In the genomic region with DNA sequence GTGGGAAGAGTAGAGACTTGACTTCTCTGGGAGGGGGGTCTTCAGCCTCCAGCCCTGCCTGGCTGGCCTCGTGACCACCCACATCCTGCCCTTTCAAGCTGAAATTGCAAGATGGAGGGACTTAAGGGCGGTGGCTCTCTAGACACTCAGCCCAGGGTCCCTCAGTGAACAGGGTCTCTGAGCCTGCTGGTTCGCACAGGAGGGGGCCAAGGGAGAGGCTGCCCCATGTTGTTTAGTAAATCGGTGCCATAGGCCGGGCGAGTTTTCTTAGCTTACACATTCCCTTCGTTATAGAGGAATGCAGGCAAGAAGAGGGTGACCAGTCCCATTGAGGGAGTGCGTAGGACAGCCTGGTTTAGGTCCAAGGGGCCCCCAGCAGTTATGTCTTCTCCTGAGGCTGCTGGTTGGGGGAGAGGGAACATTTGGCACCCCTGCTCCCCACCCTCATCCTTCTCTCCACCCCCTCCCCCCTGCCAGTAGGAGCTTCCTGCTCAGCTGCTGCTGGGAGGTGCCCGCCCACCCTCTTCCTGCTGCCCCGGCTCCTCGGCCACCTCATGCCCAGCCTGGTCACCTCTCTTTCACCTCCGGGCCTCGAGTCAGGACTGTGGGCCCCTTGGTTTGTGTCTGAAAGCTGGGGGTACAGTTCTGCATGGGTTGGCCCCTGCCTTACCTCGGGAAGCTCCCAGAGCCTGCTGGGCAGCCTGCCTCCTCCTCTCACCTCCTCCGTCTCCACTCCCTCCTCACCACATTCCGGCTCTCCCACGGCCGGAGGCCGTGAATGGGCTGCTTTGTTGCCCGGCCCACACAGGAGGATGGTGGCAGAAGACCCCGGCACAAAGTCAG, we compare ENCODE assay signal across 9 cellular contexts. TPM values are rescaled to one million over a fixed set of nuclear protein-coding genes. Genes with fewer than 3 reads are reported as not detected.
A peak's percentile ranks its signal among the peaks of the same experiment; 100 is the strongest.
DNase-seq lines count a peak whose midpoint lies in the region; ATAC-seq and TF ChIP-seq lines count a peak whose summit lies in the region.
"Had no signal": no experiment of that assay in that cellular context is flagged by ENCODE, and none has a peak within 500 bp of the region (broad histone marks: within the 10 kb centered on the region; RNA-seq: fewer than 3 reads in every experiment).

No MANE protein-coding gene starts in this region.

- no peak overlapping the region for H2BK15ac ChIP-seq in neuronal stem cell (ENCODE audit: low read length)

- H3K18ac ChIP-seq in neuronal stem cell (ENCODE audit: low read length) = peak overlapping the region; percentile 77

- H3K4me1 ChIP-seq in BLaER1 treated with 17β-estradiol and CSF1 and Interleukin-3, amounts not matched to agents 10 nM and 100 nM = peaks cover 63 to 70% (median 67%) of the 10 kb centered on the region in 10 experiments
- H3K4me1 ChIP-seq in OCI-LY7 (ENCODE audit: insufficient read depth, low read length, poor library complexity, severe bottlenecking) = peaks cover 22% of the 10 kb centered on the region
- peaks cover 16 to 18% of the 10 kb centered on the region in 2 donors for H3K4me1 ChIP-seq in neuronal stem cell (ENCODE audit: control insufficient read depth in 2 of 2, insufficient read depth in 1 of 2, low read depth in 1 of 2, low read length in 2 of 2)

- H3K9ac ChIP-seq in BLaER1 treated with 17β-estradiol and CSF1 and Interleukin-3, amounts not matched to agents 10 nM and 100 nM = peak overlapping the region; percentile 53 to 98 (median 91)
- H3K9ac ChIP-seq in neuronal stem cell (ENCODE audit: low read depth, low read length, poor library complexity) = no peak overlapping the region

- BruUV-seq in OCI-LY7 (replicated peaks; lab: Mats Ljungman, UMichigan) = no TSS peak

- TF ChIP-seq CTCF in OCI-LY7 (conservative IDR thresholded peaks at IDR 0.05; ENCODE audit: low read length) = no peak

- peak overlapping the region; percentile 13 to 92 (median 68); a peak in 20 of 22 replicates for H3K27ac ChIP-seq in BLaER1 treated with 17β-estradiol and CSF1 and Interleukin-3, amounts not matched to agents 10 nM and 100 nM
- no peak overlapping the region for H3K27ac ChIP-seq in OCI-LY7 (ENCODE audit: low read depth, low read length, poor library complexity, severe bottlenecking)
- no peak overlapping the region for H3K27ac ChIP-seq in neuronal stem cell (replicated peaks; ENCODE audit: low read length)

- H2AK5ac ChIP-seq in neuronal stem cell (ENCODE audit: low read depth, low read length) = peak overlapping the region; percentile 89

- H3K79me2 ChIP-seq in OCI-LY7 (ENCODE audit: insufficient read depth, low read depth, low read length) = peaks cover 7% of the 10 kb centered on the region; the same call in 1 of the 2 replicates

- H3K36me3 ChIP-seq in BLaER1 treated with 17β-estradiol and CSF1 and Interleukin-3, amounts not matched to agents 10 nM and 100 nM = peaks cover 33 to 58% (median 48%) of the 10 kb centered on the region in 11 experiments
- H3K36me3 ChIP-seq in OCI-LY7 (ENCODE audit: insufficient read depth, low read length) (peaks cover 36% of the 10 kb centered on the region; the same call in 1 of the 2 replicates), neuronal stem cell (replicated peaks in 1 of 2; ENCODE audit: control insufficient read depth in 2 of 2, insufficient read depth in 2 of 2, low read length in 2 of 2) (peaks cover 0 to 11% of the 10 kb centered on the region in 2 donors)

- DNase-seq in OCI-LY7 (ENCODE audit: low spot score) (no peak), ecto neural progenitor cell (ENCODE audit: low spot score) (peak; percentile 63), neuronal stem cell (ENCODE audit: low spot score) (no peak), NCI-H2227 treated with DMSO at 0.1 percent for 48 hours (lab: John Stamatoyannopoulos, UW) (no peak), germinal center (ENCODE audit: low spot score) (no peak), NCI-H82 (lab: John Stamatoyannopoulos, UW) (no peak)
- DNase-seq: activated CD4-positive, alpha-beta T cell treated with anti-CD3 and anti-CD28 coated beads for 48 hours had no signal

- peak overlapping the region; percentile 38 for H4K91ac ChIP-seq in neuronal stem cell (ENCODE audit: low read depth, low read length, poor library complexity)

- intact Hi-C loops in OCI-LY7 (cut with micrococcal nuclease; ENCODE audit: unreplicated experiment) = no loop called here

- H2AFZ ChIP-seq in OCI-LY7 (ENCODE audit: low read length) (no peak overlapping the region), neuronal stem cell (ENCODE audit: low read length) (no peak overlapping the region)

- peak overlapping the region in 6 of 10 experiments; percentile 17 to 96 (median 92); a peak in 8 of 20 replicates for H3K4me3 ChIP-seq in BLaER1 treated with 17β-estradiol and CSF1 and Interleukin-3, amounts not matched to agents 10 nM and 100 nM
- H3K4me3 ChIP-seq in OCI-LY7 (ENCODE audit: low read depth, low read length, poor library complexity, severe bottlenecking) (no peak overlapping the region), neuronal stem cell (ENCODE audit: low read length in 2 of 2) (no peak overlapping the region)

- WGBS in neuronal stem cell (ENCODE audit: extremely low coverage in 2 of 2, insufficient read length in 2 of 2, insufficient replicate concordance in 1 of 2), 2 donors = no CpG with 5 or more reads among the region's 21 CpGs

- no peak overlapping the region for H3K4ac ChIP-seq in neuronal stem cell (ENCODE audit: low read length)

- ATAC-seq in HG02973 (IDR thresholded peaks at IDR 0.05; ENCODE audit: unreplicated experiment) = no peak

- H3K14ac ChIP-seq in neuronal stem cell (ENCODE audit: low read length) = peak overlapping the region; percentile 17

- POLR2A ChIA-PET in OCI-LY7 (lab: Charles Lee) = interaction anchor here (0.6 kb wide), 3 partner anchors 8 to 58 kb away, joined by 3 to 4 read pairs (median 3); no protein-coding TSS in a partner anchor

- no peaks in the 10 kb centered on the region for H3K9me3 ChIP-seq in BLaER1 treated with 17β-estradiol and CSF1 and Interleukin-3, amounts not matched to agents 10 nM and 100 nM (replicated peaks in 1 of 11)
- H3K9me3 ChIP-seq in OCI-LY7 (ENCODE audit: low read length) = no peaks in the 10 kb centered on the region
- peaks cover 0 to 2% of the 10 kb centered on the region in 2 donors for H3K9me3 ChIP-seq in neuronal stem cell (replicated peaks in 1 of 2; ENCODE audit: control insufficient read depth in 2 of 2, insufficient read depth in 1 of 2, low read depth in 1 of 2, low read length in 2 of 2)

- H4K20me1 ChIP-seq in BLaER1 treated with 17β-estradiol and CSF1 and Interleukin-3, amounts not matched to agents 10 nM and 100 nM = peaks cover 4 to 68% (median 42%) of the 10 kb centered on the region in 11 experiments; a peak in 18 of 22 replicates
- H4K20me1 ChIP-seq in OCI-LY7 (ENCODE audit: insufficient read depth, low read length) = no peaks in the 10 kb centered on the region

- H3K27me3 ChIP-seq in BLaER1 treated with 17β-estradiol and CSF1 and Interleukin-3, amounts not matched to agents 10 nM and 100 nM = no peaks in the 10 kb centered on the region
- H3K27me3 ChIP-seq in neuronal stem cell (ENCODE audit: control insufficient read depth in 3 of 3, insufficient read depth in 3 of 3, low read depth in 1 of 3, low read length in 3 of 3) = no peaks in the 10 kb centered on the region

- H2BK12ac ChIP-seq in neuronal stem cell (ENCODE audit: low read length) = peak overlapping the region; percentile 41

- peak overlapping the region; percentile 86 to 99 (median 95) for H3K4me2 ChIP-seq in BLaER1 treated with 17β-estradiol and CSF1 and Interleukin-3, amounts not matched to agents 10 nM and 100 nM
- H3K4me2 ChIP-seq in OCI-LY7 (ENCODE audit: low read length) (peak overlapping the region; percentile 7; the same call in 1 of the 2 replicates), neuronal stem cell (ENCODE audit: insufficient read depth, low read length, poor library complexity, severe bottlenecking) (no peak overlapping the region)

- peaks cover 8% of the 10 kb centered on the region for H3K79me1 ChIP-seq in neuronal stem cell (ENCODE audit: low read depth, low read length)

- peak overlapping the region; percentile 43 for H2BK5ac ChIP-seq in neuronal stem cell (ENCODE audit: low read length)

- H4K8ac ChIP-seq in neuronal stem cell (ENCODE audit: low read depth, low read length) = no peak overlapping the region

- peak overlapping the region; percentile 55 for H3K23ac ChIP-seq in neuronal stem cell (ENCODE audit: low read depth, low read length, poor library complexity)

- peak overlapping the region; percentile 4 for H2BK120ac ChIP-seq in neuronal stem cell (ENCODE audit: low read depth, low read length)

- H3K9me2 ChIP-seq in OCI-LY7 (ENCODE audit: insufficient read depth, low read length) = no peaks in the 10 kb centered on the region

- CTCF ChIA-PET in OCI-LY7 (lab: Charles Lee; ENCODE audit: unreplicated experiment) = no interaction called here

RNA-seq across cellular contexts. Expression of a gene that starts 3.9 kb away (rescaled TPM):
- 36.7 and 55.8 TPM in 2 replicates for total RNA-seq in OCI-LY7 (2014; rRNA removed; shearing (Covaris generic))
- 31.5 and 37.6 TPM in 2 replicates for total RNA-seq in OCI-LY7 (2022)
- 5.9 TPM for polyA plus RNA-seq in neuronal stem cell (2013, experiment 1 of 2)
- polyA plus RNA-seq in neuronal stem cell (2013, experiment 2 of 2) = 6.1 TPM

RNA-seq across cellular contexts. Expression of a gene that starts 7.9 kb away (rescaled TPM):
- 5.9 and 7.0 TPM in 2 replicates for total RNA-seq in OCI-LY7 (2014; rRNA removed; shearing (Covaris generic))
- total RNA-seq in OCI-LY7 (2022) = 20.7 and 24.0 TPM in 2 replicates
- polyA plus RNA-seq in neuronal stem cell (2013, experiment 1 of 2) = 0.43 TPM
- 0.32 TPM for polyA plus RNA-seq in neuronal stem cell (2013, experiment 2 of 2)

RNA-seq across cellular contexts. Expression of a gene that starts 32.3 kb away (rescaled TPM):
- 30.1 and 52.2 TPM in 2 replicates for total RNA-seq in OCI-LY7 (2014; rRNA removed; shearing (Covaris generic))
- 390 and 440 TPM in 2 replicates for total RNA-seq in OCI-LY7 (2022)
- 2.0 TPM for polyA plus RNA-seq in neuronal stem cell (2013, experiment 1 of 2)
- 2.5 TPM for polyA plus RNA-seq in neuronal stem cell (2013, experiment 2 of 2)

RNA-seq across cellular contexts. Expression of a gene that starts 35.8 kb away (rescaled TPM):
- total RNA-seq in OCI-LY7 (2014; rRNA removed; shearing (Covaris generic)) = 2.2 and 2.7 TPM in 2 replicates
- total RNA-seq in OCI-LY7 (2022) = 2.0 TPM in 2 replicates
- polyA plus RNA-seq in neuronal stem cell (2013, experiment 1 of 2) = 1.8 TPM
- 1.6 TPM for polyA plus RNA-seq in neuronal stem cell (2013, experiment 2 of 2)

RNA-seq across cellular contexts. Expression of a gene that starts 56.7 kb away (rescaled TPM):
- total RNA-seq in OCI-LY7 (2014; rRNA removed; shearing (Covaris generic)) = 38.5 and 39.9 TPM in 2 replicates
- total RNA-seq in OCI-LY7 (2022) = 62.2 and 64.2 TPM in 2 replicates
- 78.6 TPM for polyA plus RNA-seq in neuronal stem cell (2013, experiment 1 of 2)
- polyA plus RNA-seq in neuronal stem cell (2013, experiment 2 of 2) = 77.3 TPM

Comparison
In these comparisons a context has a peak if more than half of its experiments do, and no peak if none do; other contexts are left out.
1. H3K27ac ChIP-seq: peak in BLaER1 treated with 17β-estradiol and CSF1 and Interleukin-3, amounts not matched to agents 10 nM and 100 nM (11 of 11); none in OCI-LY7 (single experiment) and neuronal stem cell (single experiment).
2. H3K4me3 ChIP-seq: peak in BLaER1 treated with 17β-estradiol and CSF1 and Interleukin-3, amounts not matched to agents 10 nM and 100 nM (6 of 10); none in OCI-LY7 (single experiment) and neuronal stem cell (0 of 2).